ENCODE assay signal across 33 cellular contexts in the genomic region with DNA sequence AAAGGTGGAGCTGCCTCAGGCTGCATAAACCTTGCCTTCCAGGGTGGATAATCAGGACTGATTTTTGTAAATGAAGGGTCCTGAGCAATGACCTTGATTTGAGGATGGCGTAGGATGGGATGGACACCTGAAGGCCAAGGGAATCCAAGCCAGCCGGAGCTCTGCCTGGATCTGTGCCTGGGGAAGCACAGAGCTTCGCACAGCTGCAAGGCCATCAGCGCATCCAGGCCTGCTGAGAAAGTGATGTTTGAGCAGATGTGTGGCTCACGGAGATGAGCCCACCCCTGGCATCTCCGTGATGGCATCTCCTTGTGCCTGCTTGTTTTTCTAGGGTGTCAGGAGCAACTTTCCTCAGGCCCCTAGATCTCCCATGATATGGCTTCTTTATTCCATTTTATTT. TPM values are rescaled to one million over a fixed set of nuclear protein-coding genes. Genes with fewer than 3 reads are reported as not detected.
"Had no signal": no experiment of that assay in that cellular context is flagged by ENCODE, and none has a peak within 500 bp of the region (broad histone marks: within the 10 kb centered on the region; RNA-seq: fewer than 3 reads in every experiment).

No MANE protein-coding gene starts in this region.

- H3K4me3 ChIP-seq: left ventricle myocardium inferior, lung, neural progenitor cell, right atrium auricular region, right lobe of liver, smooth muscle cell, stomach, testis, thyroid gland, transverse colon, upper lobe of left lung, vagina had no signal

- H3K36me3 Mint-ChIP-seq: mesothelial cell of epicardium; naive B cell; natural killer cell; neural progenitor cell; stimulated activated naive B cell treated with anti-CD40 and anti-IgM and Interleukin-4, amounts not matched to agents 10 μg/mL and 1 μg/mL and 100 μg/mL, for 72 hours had no signal

- H3K4me3 Mint-ChIP-seq: immature natural killer cell; mesothelial cell of epicardium; naive B cell; natural killer cell; nephron progenitor cell; neural progenitor cell; stimulated activated naive B cell treated with anti-CD40 and anti-IgM and Interleukin-4, amounts not matched to agents 10 μg/mL and 1 μg/mL and 100 μg/mL, for 72 hours had no signal

- H3K27ac Mint-ChIP-seq: immature natural killer cell, mesothelial cell of epicardium, natural killer cell, nephron progenitor cell, neural progenitor cell, progenitor cell of endocrine pancreas had no signal

- DNase-seq: hypothalamus; immature natural killer cell; left ventricle myocardium inferior; mesendoderm; naive B cell; natural killer cell; nephron progenitor cell; occipital lobe; right lobe of liver; stimulated activated CD4-positive, alpha-beta T cell treated with anti-CD3 and anti-CD28 coated beads, Interleukin-12 subunit alpha, Interleukin-12 subunit beta, amount 100 ng/mL, for 4 hours; stimulated activated CD4-positive, alpha-beta T cell treated with anti-CD3 and anti-CD28 coated beads, Interleukin-15, amount 100 ng/mL, for 24 hours; stimulated activated CD4-positive, alpha-beta T cell treated with anti-CD3 and anti-CD28 coated beads, Interleukin-2, amount 100 ng/mL, for 24 hours; stimulated activated CD4-positive, alpha-beta T cell treated with anti-CD3 and anti-CD28 coated beads, Interleukin-4, amount 100 ng/mL, for 1 hour; stimulated activated naive B cell treated with anti-CD40 and anti-IgM and Interleukin-4, amounts not matched to agents 10 μg/mL and 1 μg/mL and 100 μg/mL, for 72 hours; stimulated activated naive CD8-positive, alpha-beta T cell treated with anti-CD3 and anti-CD28 coated beads, Interleukin-15, Interleukin-2, amounts not matched to agents 100 U/mL and 50 U/mL, for 24 hours; stomach; testis; thyroid gland; transverse colon; upper lobe of left lung had no signal

- H3K27ac ChIP-seq: left ventricle myocardium inferior, neural progenitor cell, neutrophil, right atrium auricular region, right lobe of liver, stomach, testis, thyroid gland, upper lobe of left lung, vagina had no signal

- H3K4me1 Mint-ChIP-seq: naive B cell, natural killer cell had no signal

- H3K9me3 ChIP-seq: left ventricle myocardium inferior, neutrophil, right atrium auricular region, right lobe of liver, stomach, testis, thyroid gland, transverse colon, upper lobe of left lung, vagina had no signal

- H3K27me3 Mint-ChIP-seq: progenitor cell of endocrine pancreas had no signal

- ATAC-seq: natural killer cell; right lobe of liver; stimulated activated naive B cell treated with anti-CD40 and anti-IgM and Interleukin-4, amounts not matched to agents 10 μg/mL and 1 μg/mL and 100 μg/mL, for 72 hours; stimulated activated naive CD8-positive, alpha-beta T cell treated with anti-CD3 and anti-CD28 coated beads, Interleukin-15, Interleukin-2, amounts not matched to agents 100 U/mL and 50 U/mL, for 24 hours had no signal

- H3K27me3 ChIP-seq: neural progenitor cell, right atrium auricular region, right lobe of liver, stomach, testis, thyroid gland, transverse colon, upper lobe of left lung, vagina had no signal

- H3K4me1 ChIP-seq: left ventricle myocardium inferior, neural progenitor cell, right atrium auricular region, right lobe of liver, testis, upper lobe of left lung had no signal

- H3K9me3 Mint-ChIP-seq: immature natural killer cell; mesothelial cell of epicardium; naive B cell; natural killer cell; nephron progenitor cell; neural progenitor cell; stimulated activated naive B cell treated with anti-CD40 and anti-IgM and Interleukin-4, amounts not matched to agents 10 μg/mL and 1 μg/mL and 100 μg/mL, for 72 hours had no signal

- H3K36me3 ChIP-seq: left ventricle myocardium inferior, neural progenitor cell, neutrophil, right atrium auricular region, right lobe of liver, transverse colon, upper lobe of left lung, vagina had no signal

RNA-seq across cellular contexts. Expression of gene FAM83F, which starts 23.3 kb away (rescaled TPM):
- total RNA-seq: osteocyte, pulmonary artery endothelial cell had no signal
- polyA plus RNA-seq: immature natural killer cell had no signal

RNA-seq across cellular contexts. Expression of gene TMA7B, which starts 57.9 kb away (rescaled TPM):
- total RNA-seq: kidney epithelial cell, left ventricle myocardium inferior, mesothelial cell of epicardium, occipital lobe, osteocyte, progenitor cell of endocrine pancreas, pulmonary artery endothelial cell, renal cortical epithelial cell, right atrium auricular region, smooth muscle cell had no signal
- polyA plus RNA-seq: smooth muscle cell, stomach, urinary bladder had no signal
